ENCODE assay signal across 2 cellular contexts in the genomic region with DNA sequence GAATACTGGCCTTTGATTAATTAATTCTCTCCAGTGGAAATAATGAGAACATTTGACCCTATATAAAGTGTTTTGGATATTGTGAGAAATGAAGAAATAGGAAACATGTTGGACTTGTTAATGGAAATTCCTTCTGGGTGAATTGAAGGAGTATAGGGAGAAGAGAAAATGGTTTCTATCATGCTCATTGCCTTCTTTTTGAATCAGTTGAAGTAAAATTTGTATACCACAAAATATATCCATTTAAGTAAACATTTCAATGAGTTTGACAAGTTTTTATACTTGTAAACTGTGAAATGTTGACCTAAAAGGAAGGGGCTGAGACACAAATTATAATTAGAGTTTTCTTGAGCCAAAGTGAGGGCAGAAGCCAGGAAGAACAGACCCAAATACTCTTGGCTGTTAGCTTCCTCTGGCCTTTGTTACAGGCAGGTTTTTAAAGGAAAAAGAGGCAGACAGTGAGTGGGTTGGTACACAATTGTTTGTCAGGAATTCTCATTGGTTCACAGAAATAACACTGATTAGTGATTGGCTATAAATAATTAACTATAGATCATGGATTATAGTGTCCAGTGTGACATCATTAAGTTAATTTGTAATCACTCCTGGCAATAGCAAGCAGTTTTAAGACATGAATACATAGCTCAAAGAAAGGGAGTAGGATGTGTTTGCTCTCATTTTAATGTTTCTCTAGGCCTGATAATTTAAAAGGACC.
TF ChIP-seq lines count a peak whose summit lies in the region.

No MANE protein-coding gene starts in this region.

TF ChIP-seq in SK-N-SH, 30 proteins besides CTCF, POLR2A, EP300 and RAD21 (continued from another document):
- no peak for TF ChIP-seq NFIC (IDR thresholded peaks at IDR 0.05; ENCODE audit: borderline replicate concordance)
- TF ChIP-seq, protein P1, sequence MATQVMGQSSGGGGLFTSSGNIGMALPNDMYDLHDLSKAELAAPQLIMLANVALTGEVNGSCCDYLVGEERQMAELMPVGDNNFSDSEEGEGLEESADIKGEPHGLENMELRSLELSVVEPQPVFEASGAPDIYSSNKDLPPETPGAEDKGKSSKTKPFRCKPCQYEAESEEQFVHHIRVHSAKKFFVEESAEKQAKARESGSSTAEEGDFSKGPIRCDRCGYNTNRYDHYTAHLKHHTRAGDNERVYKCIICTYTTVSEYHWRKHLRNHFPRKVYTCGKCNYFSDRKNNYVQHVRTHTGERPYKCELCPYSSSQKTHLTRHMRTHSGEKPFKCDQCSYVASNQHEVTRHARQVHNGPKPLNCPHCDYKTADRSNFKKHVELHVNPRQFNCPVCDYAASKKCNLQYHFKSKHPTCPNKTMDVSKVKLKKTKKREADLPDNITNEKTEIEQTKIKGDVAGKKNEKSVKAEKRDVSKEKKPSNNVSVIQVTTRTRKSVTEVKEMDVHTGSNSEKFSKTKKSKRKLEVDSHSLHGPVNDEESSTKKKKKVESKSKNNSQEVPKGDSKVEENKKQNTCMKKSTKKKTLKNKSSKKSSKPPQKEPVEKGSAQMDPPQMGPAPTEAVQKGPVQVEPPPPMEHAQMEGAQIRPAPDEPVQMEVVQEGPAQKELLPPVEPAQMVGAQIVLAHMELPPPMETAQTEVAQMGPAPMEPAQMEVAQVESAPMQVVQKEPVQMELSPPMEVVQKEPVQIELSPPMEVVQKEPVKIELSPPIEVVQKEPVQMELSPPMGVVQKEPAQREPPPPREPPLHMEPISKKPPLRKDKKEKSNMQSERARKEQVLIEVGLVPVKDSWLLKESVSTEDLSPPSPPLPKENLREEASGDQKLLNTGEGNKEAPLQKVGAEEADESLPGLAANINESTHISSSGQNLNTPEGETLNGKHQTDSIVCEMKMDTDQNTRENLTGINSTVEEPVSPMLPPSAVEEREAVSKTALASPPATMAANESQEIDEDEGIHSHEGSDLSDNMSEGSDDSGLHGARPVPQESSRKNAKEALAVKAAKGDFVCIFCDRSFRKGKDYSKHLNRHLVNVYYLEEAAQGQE (IDR thresholded peaks at IDR 0.05; ENCODE audit: low read depth, low read length), result no peak
- no peak for TF ChIP-seq TCF12 (IDR thresholded peaks at IDR 0.05)
- TF ChIP-seq CHD2 (IDR thresholded peaks at IDR 0.05; ENCODE audit: low read length, partially characterized antibody), result no peak
- TF ChIP-seq RFX5 (IDR thresholded peaks at IDR 0.05; ENCODE audit: low read length), result no peak
- TF ChIP-seq, protein P2, sequence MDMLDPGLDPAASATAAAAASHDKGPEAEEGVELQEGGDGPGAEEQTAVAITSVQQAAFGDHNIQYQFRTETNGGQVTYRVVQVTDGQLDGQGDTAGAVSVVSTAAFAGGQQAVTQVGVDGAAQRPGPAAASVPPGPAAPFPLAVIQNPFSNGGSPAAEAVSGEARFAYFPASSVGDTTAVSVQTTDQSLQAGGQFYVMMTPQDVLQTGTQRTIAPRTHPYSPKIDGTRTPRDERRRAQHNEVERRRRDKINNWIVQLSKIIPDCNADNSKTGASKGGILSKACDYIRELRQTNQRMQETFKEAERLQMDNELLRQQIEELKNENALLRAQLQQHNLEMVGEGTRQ (IDR thresholded peaks at IDR 0.05; ENCODE audit: borderline replicate concordance, low read depth, low read length), result no peak
- no peak for TF ChIP-seq POLR2AphosphoS5 (IDR thresholded peaks at IDR 0.05; ENCODE audit: low read depth, low read length)
- TF ChIP-seq JUND (IDR thresholded peaks at IDR 0.05), result no peak
- TF ChIP-seq, protein P3, sequence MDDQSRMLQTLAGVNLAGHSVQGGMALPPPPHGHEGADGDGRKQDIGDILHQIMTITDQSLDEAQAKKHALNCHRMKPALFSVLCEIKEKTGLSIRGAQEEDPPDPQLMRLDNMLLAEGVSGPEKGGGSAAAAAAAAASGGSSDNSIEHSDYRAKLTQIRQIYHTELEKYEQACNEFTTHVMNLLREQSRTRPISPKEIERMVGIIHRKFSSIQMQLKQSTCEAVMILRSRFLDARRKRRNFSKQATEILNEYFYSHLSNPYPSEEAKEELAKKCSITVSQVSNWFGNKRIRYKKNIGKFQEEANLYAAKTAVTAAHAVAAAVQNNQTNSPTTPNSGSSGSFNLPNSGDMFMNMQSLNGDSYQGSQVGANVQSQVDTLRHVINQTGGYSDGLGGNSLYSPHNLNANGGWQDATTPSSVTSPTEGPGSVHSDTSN (IDR thresholded peaks at IDR 0.05), result no peak
- no peak for TF ChIP-seq SMC3 (IDR thresholded peaks at IDR 0.05; ENCODE audit: low read depth, low read length)

TF ChIP-seq in SK-N-SH treated with all-trans-retinoic acid at 6 μM for 48 hours, 23 proteins besides CTCF, POLR2A, EP300 and RAD21 (continued from another document):
- TF ChIP-seq, protein P4, sequence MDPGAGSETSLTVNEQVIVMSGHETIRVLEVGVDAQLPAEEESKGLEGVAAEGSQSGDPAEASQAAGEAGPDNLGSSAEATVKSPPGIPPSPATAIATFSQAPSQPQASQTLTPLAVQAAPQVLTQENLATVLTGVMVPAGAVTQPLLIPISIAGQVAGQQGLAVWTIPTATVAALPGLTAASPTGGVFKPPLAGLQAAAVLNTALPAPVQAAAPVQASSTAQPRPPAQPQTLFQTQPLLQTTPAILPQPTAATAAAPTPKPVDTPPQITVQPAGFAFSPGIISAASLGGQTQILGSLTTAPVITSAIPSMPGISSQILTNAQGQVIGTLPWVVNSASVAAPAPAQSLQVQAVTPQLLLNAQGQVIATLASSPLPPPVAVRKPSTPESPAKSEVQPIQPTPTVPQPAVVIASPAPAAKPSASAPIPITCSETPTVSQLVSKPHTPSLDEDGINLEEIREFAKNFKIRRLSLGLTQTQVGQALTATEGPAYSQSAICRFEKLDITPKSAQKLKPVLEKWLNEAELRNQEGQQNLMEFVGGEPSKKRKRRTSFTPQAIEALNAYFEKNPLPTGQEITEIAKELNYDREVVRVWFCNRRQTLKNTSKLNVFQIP (CRISPR knock-in tag; IDR thresholded peaks at IDR 0.05; ENCODE audit: borderline replicate concordance, low read depth), result no peak
